Comparison of ENCODE assay signal across 2 cellular contexts in genomic region chr6:157530724-157531168, GRCh38.
TF ChIP-seq lines count a peak whose summit lies in the region.

No MANE protein-coding gene starts in this region.

TF ChIP-seq in endothelial cell of umbilical vein, 7 proteins besides CTCF, POLR2A, EP300 and RAD21:
- TF ChIP-seq FOS (IDR thresholded peaks at IDR 0.05; ENCODE audit: borderline replicate concordance, insufficient read depth, low read length) (no peak), MYC (IDR thresholded peaks at IDR 0.05; ENCODE audit: low read depth, low read length) (no peak), MAX (IDR thresholded peaks at IDR 0.05; ENCODE audit: insufficient read depth, insufficient read length) (no peak), JUN (IDR thresholded peaks at IDR 0.05; ENCODE audit: borderline replicate concordance, insufficient read depth, insufficient read length, low read depth) (no peak), EZH2 (IDR thresholded peaks at IDR 0.05; ENCODE audit: borderline replicate concordance, low read depth, low read length, severe bottlenecking) (no peak), POLR2AphosphoS5 (IDR thresholded peaks at IDR 0.05; ENCODE audit: insufficient read depth, low read depth, low read length) (no peak), GATA2 (IDR thresholded peaks at IDR 0.05; ENCODE audit: insufficient read depth, insufficient read length, low read depth, low read length) (no peak)

TF ChIP-seq in SK-N-SH treated with all-trans-retinoic acid at 6 μM for 48 hours, 23 proteins besides CTCF, POLR2A, EP300 and RAD21:
- no peak for TF ChIP-seq CSRNP3 (CRISPR knock-in tag; IDR thresholded peaks at IDR 0.05)
- TF ChIP-seq BACH2 (CRISPR knock-in tag; IDR thresholded peaks at IDR 0.05; ENCODE audit: borderline replicate concordance), result no peak
- TF ChIP-seq SNAI2 (CRISPR knock-in tag; IDR thresholded peaks at IDR 0.05), result no peak
- TF ChIP-seq ZNF70 (CRISPR knock-in tag; IDR thresholded peaks at IDR 0.05), result no peak
- no peak for TF ChIP-seq PATZ1 (CRISPR knock-in tag; IDR thresholded peaks at IDR 0.05; ENCODE audit: borderline replicate concordance)
- TF ChIP-seq CREB5 (CRISPR knock-in tag; IDR thresholded peaks at IDR 0.05; ENCODE audit: low read depth), result no peak
- TF ChIP-seq CSDC2 (CRISPR knock-in tag; IDR thresholded peaks at IDR 0.05), result no peak
